In the genomic region with DNA sequence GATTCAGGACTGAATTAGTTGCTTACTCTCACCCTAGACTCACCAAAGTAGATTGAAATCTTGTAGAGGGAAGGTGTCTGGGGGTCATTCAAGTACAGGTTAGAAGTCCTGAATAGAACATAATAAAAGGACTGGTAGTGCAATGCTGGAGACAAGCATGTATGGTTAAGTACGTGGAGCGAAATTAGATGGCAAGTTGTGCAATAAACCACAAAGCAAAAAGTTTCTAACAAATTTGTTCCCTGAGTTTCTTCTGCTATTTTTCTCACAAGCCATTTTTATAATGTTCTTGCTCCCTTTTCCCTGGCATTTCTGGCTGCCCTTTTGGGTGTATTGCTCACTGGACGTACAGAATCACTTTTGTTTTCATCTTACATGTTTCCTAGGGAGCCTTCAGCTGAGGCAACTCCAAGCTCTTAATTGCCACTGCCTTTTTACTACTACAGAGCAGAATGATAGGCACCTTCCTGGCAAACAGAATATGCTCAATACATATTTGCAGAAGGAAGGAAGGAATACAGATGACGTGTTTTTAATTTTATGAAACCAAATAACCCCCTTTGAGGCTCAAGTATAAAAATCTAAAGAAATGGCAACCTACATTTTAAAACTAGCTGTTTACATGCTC, we compare ENCODE assay signal across 21 cellular contexts.
"Had no signal": no experiment of that assay in that cellular context is flagged by ENCODE, and none has a peak within 500 bp of the region (broad histone marks: within the 10 kb centered on the region; RNA-seq: fewer than 3 reads in every experiment).

No MANE protein-coding gene starts in this region.

- ATAC-seq: esophagus mucosa, left ventricle myocardium superior, psoas muscle, right cardiac atrium had no signal

- H3K27ac Mint-ChIP-seq: immature natural killer cell; naive B cell; neural progenitor cell; stimulated activated naive CD8-positive, alpha-beta T cell treated with anti-CD3 and anti-CD28 coated beads, Interleukin-15, Interleukin-2, amounts not matched to agents 100 ng/mL and 50 ng/mL, for 24 hours had no signal

- H3K36me3 Mint-ChIP-seq: immature natural killer cell, naive B cell, neural progenitor cell had no signal

- H3K4me3 Mint-ChIP-seq: immature natural killer cell; naive B cell; neural progenitor cell; stimulated activated naive CD8-positive, alpha-beta T cell treated with anti-CD3 and anti-CD28 coated beads, Interleukin-15, Interleukin-2, amounts not matched to agents 100 ng/mL and 50 ng/mL, for 24 hours had no signal

- H3K4me1 Mint-ChIP-seq: immature natural killer cell, naive B cell, neural progenitor cell had no signal

- DNase-seq: activated CD4-positive, alpha-beta T cell treated with anti-CD3 and anti-CD28 coated beads for 1 hour; activated CD8-positive, alpha-beta memory T cell treated with anti-CD3 and anti-CD28 coated beads for 24 hours; activated CD8-positive, alpha-beta memory T cell treated with anti-CD3 and anti-CD28 coated beads, Interleukin-2, amount 50 U/mL, for 48 hours; activated effector memory CD4-positive, alpha-beta T cell treated with Interleukin-2 at 50 U/mL for 16 hours; activated naive CD4-positive, alpha-beta T cell treated with anti-CD3 and anti-CD28 coated beads, Interleukin-2, amount 50 U/mL, for 16 hours; activated T-cell treated with anti-CD3 and anti-CD28 coated beads, Interleukin-2, amount 50 U/mL, for 48 hours; aorta; cerebellar nuclear complex; cortex of kidney; immature natural killer cell; kidney glomerular epithelial cell; left ventricle myocardium superior; naive B cell; psoas muscle; right cardiac atrium; stimulated activated CD4-positive, alpha-beta T cell treated with anti-CD3 and anti-CD28 coated beads, Interleukin-15, amount 100 ng/mL, for 24 hours; stimulated activated CD4-positive, alpha-beta T cell treated with anti-CD3 and anti-CD28 coated beads, Interleukin-2, amount 100 ng/mL, for 48 hours; trophoblast cell had no signal

- H3K9me3 Mint-ChIP-seq: immature natural killer cell; neural progenitor cell; stimulated activated naive CD8-positive, alpha-beta T cell treated with anti-CD3 and anti-CD28 coated beads, Interleukin-15, Interleukin-2, amounts not matched to agents 100 ng/mL and 50 ng/mL, for 24 hours had no signal
